In genomic region chr10:50851884-50852671, GRCh38 we compare ENCODE assay signal across 17 cellular contexts. TPM values are rescaled to one million over a fixed set of nuclear protein-coding genes. Genes with fewer than 3 reads are reported as not detected.
"Had no signal": no experiment of that assay in that cellular context is flagged by ENCODE, and none has a peak within 500 bp of the region (broad histone marks: within the 10 kb centered on the region; RNA-seq: fewer than 3 reads in every experiment).

No MANE protein-coding gene starts in this region.

- H3K4me1 Mint-ChIP-seq: stimulated activated naive CD8-positive, alpha-beta T cell treated with anti-CD3 and anti-CD28 coated beads, Interleukin-15, amount 100 ng/mL, for 72 hours had no signal

- H3K9me3 Mint-ChIP-seq: activated naive CD4-positive, alpha-beta T cell treated with anti-CD3 and anti-CD28 coated beads, Interleukin-2, amount 50 U/mL, for 72 hours; stimulated activated naive CD8-positive, alpha-beta T cell treated with anti-CD3 and anti-CD28 coated beads, Interleukin-15, amount 100 ng/mL, for 72 hours had no signal

- H3K4me3 Mint-ChIP-seq: stimulated activated naive CD8-positive, alpha-beta T cell treated with anti-CD3 and anti-CD28 coated beads, Interleukin-15, amount 100 ng/mL, for 72 hours had no signal

- DNase-seq: activated CD4-positive, alpha-beta T cell treated with anti-CD3 and anti-CD28 coated beads, Interleukin-2, amount 50 U/mL, for 4 hours; activated gamma-delta T cell treated with Interleukin-2 at 50 U/mL for 16 hours; adrenal gland; foreskin keratinocyte; left lung; mammary epithelial cell; right cardiac atrium; stimulated activated naive CD8-positive, alpha-beta T cell treated with anti-CD3 and anti-CD28 coated beads, Interleukin-15, amount 100 ng/mL, for 72 hours; T1000; transverse colon had no signal

- ATAC-seq: activated naive CD4-positive, alpha-beta T cell treated with anti-CD3 and anti-CD28 coated beads, Interleukin-2, amount 50 U/mL, for 72 hours; foreskin keratinocyte; left lung; right cardiac atrium; stimulated activated naive CD8-positive, alpha-beta T cell treated with anti-CD3 and anti-CD28 coated beads, Interleukin-15, amount 100 ng/mL, for 72 hours had no signal

- H3K36me3 Mint-ChIP-seq: activated naive CD4-positive, alpha-beta T cell treated with anti-CD3 and anti-CD28 coated beads, Interleukin-2, amount 50 U/mL, for 72 hours had no signal

- H3K27ac Mint-ChIP-seq: activated naive CD4-positive, alpha-beta T cell treated with anti-CD3 and anti-CD28 coated beads, Interleukin-2, amount 50 U/mL, for 72 hours had no signal

RNA-seq across cellular contexts. Expression of gene A1CF, which starts 33.3 kb away (rescaled TPM):
- total RNA-seq: activated naive CD4-positive, alpha-beta T cell treated with anti-CD3 and anti-CD28 coated beads, Interleukin-2, amount 50 U/mL, for 72 hours; dermis microvascular lymphatic vessel endothelial cell; fibroblast of lung; foreskin keratinocyte; left lung; mammary epithelial cell; prostate gland; T-helper 1 cell treated with Interleukin-12 subunit alpha and Interleukin-12 subunit beta and Interleukin-4 antibody, amounts not matched to agents 30 ng/mL and 1 ng/mL, for 36 hours had no signal
- polyA plus RNA-seq: fibroblast of lung, foreskin keratinocyte, keratinocyte, mammary epithelial cell, neural cell, right cardiac atrium had no signal
